Comparison of ENCODE assay signal across 27 cellular contexts in genomic region chr5:179461576-179461975, GRCh38.
DNase-seq lines count a peak whose midpoint lies in the region; ATAC-seq, FAIRE-seq and TF ChIP-seq lines count a peak whose summit lies in the region.
"Had no signal": no experiment of that assay in that cellular context is flagged by ENCODE, and none has a peak within 500 bp of the region (broad histone marks: within the 10 kb centered on the region; RNA-seq: fewer than 3 reads in every experiment).

No MANE protein-coding gene starts in this region.

- TF ChIP-seq POLR2A in H1 (IDR thresholded peaks at IDR 0.05; ENCODE audit: control extremely low read depth in 1 of 2, low read depth in 2 of 2, low read length in 2 of 2) = no peak

- no peak for FAIRE-seq in H1 (lab: Jason Lieb, UNC)
- FAIRE-seq: A204.1, GM12878, GM12892, GM18507 had no signal

- no peak overlapping the region for H2AK5ac ChIP-seq in H1 (ENCODE audit: low read depth, low read length)

- no peak overlapping the region for H3K4ac ChIP-seq in H1 (replicated peaks; ENCODE audit: insufficient read length, low read depth, low read length)

- no peak overlapping the region for H2BK120ac ChIP-seq in H1 (replicated peaks; ENCODE audit: low read depth, low read length)

- DNase-seq in H1 (ENCODE audit: low read depth in 1 of 2, low spot score in 2 of 2) (no peak), posterior vena cava (ENCODE audit: low spot score) (peak; percentile 74), upper lobe of right lung (peak; percentile 58), cerebellar nuclear complex (lab: John Stamatoyannopoulos, UW) (no peak), nephron progenitor cell (no peak)
- no peak for DNase-seq in stimulated activated CD4-positive, alpha-beta T cell treated with anti-CD3 and anti-CD28 coated beads, Interleukin-4, amount 100 ng/mL, for 24 hours
- DNase-seq: 8988T; ACHN; BE2C; C1 segment of cervical spinal cord; CD4-positive, alpha-beta memory T cell; CD4-positive, CD25-positive, alpha-beta regulatory T cell; CD8-positive, alpha-beta memory T cell; COR-L47; DMS 273 treated with DMSO at 0.1 percent for 48 hours; DMS153; DMS53; DMS79; DND-41; EL; GDM1 had no signal

- H3K4me2 ChIP-seq in H1 (ENCODE audit: insufficient read depth in 1 of 2, low read depth in 2 of 2, low read length in 2 of 2) = no peak overlapping the region
- H3K4me2 ChIP-seq: BLaER1 had no signal

- H3K23me2 ChIP-seq in H1 (ENCODE audit: low read depth, low read length) = no peaks in the 10 kb centered on the region

- no peak overlapping the region for H2BK12ac ChIP-seq in H1 (ENCODE audit: low read depth, low read length)

- H3K27me3 ChIP-seq in H1 (replicated peaks in 1 of 4; ENCODE audit: control insufficient read depth in 3 of 4, extremely low read depth in 1 of 4, insufficient read depth in 3 of 4, low read length in 3 of 4) = no peaks in the 10 kb centered on the region
- H3K27me3 ChIP-seq in upper lobe of right lung = no peaks in the 10 kb centered on the region
- H3K27me3 ChIP-seq: BE2C, BLaER1 had no signal

- no peak overlapping the region for H3K9ac ChIP-seq in H1 (replicated peaks in 1 of 4; ENCODE audit: extremely low read depth in 1 of 4, low read depth in 3 of 4, low read length in 3 of 4)
- H3K9ac ChIP-seq: BLaER1 had no signal

- no peak overlapping the region for H4K91ac ChIP-seq in H1 (replicated peaks; ENCODE audit: insufficient read length, low read length)

- H3K9me3 ChIP-seq in H1 (ENCODE audit: insufficient read depth in 2 of 2, low read depth in 1 of 2, low read length in 1 of 2) = peaks cover 0 to 4% of the 10 kb centered on the region in 2 experiments; a peak in 2 of 4 replicates
- no peaks in the 10 kb centered on the region for H3K9me3 ChIP-seq in upper lobe of right lung
- H3K9me3 ChIP-seq: BE2C had no signal

- TF ChIP-seq RAD21 in H1 (IDR thresholded peaks at IDR 0.05 in 1 of 2, conservative IDR thresholded peaks at IDR 0.05 in 1 of 2; ENCODE audit: low read depth in 2 of 2, low read length in 2 of 2) = no peak

- no peak for ATAC-seq in upper lobe of right lung
- ATAC-seq: GM12878 had no signal

- H2BK5ac ChIP-seq in H1 (ENCODE audit: low read depth, low read length) = no peak overlapping the region

- no peak overlapping the region for H3K23ac ChIP-seq in H1 (ENCODE audit: insufficient read length)

- H3K27ac Mint-ChIP-seq in nephron progenitor cell = no peak overlapping the region
- H3K27ac Mint-ChIP-seq: CD14-positive monocyte; CD4-positive, alpha-beta memory T cell; CD4-positive, CD25-positive, alpha-beta regulatory T cell; CD8-positive, alpha-beta memory T cell had no signal

- H4K5ac ChIP-seq in H1 (ENCODE audit: insufficient read length, low read depth, low read length) = no peak overlapping the region

- POLR2A ChIA-PET in H1 (lab: Charles Lee; ENCODE audit: partially characterized antibody) = no interaction called here

- no peaks in the 10 kb centered on the region for H3K79me2 ChIP-seq in H1 (ENCODE audit: control insufficient read depth in 1 of 2, insufficient read depth in 2 of 2, low read length in 2 of 2)

- peak overlapping the region; percentile 2 for H3K56ac ChIP-seq in H1 (replicated peaks; ENCODE audit: insufficient read length, low read depth, low read length)

- H3K4me3 ChIP-seq in H1 (ENCODE audit: extremely low read depth in 1 of 4, insufficient read depth in 2 of 4, low read depth in 3 of 4, low read length in 4 of 4) = no peak overlapping the region
- H3K4me3 ChIP-seq in upper lobe of right lung = no peak overlapping the region
- H3K4me3 ChIP-seq: BLaER1, GM12878 had no signal

- peaks cover 33% of the 10 kb centered on the region for H3K9me3 Mint-ChIP-seq in nephron progenitor cell

- TF ChIP-seq CTCF in H1 (IDR thresholded peaks at IDR 0.05; ENCODE audit: control extremely low read depth in 1 of 3, insufficient read depth in 1 of 3, low read depth in 1 of 3, low read length in 3 of 3) (no peak), upper lobe of right lung (IDR thresholded peaks at IDR 0.05) (no peak), nephron progenitor cell (IDR thresholded peaks at IDR 0.05) (no peak)

- H3K4me1 ChIP-seq in H1 (replicated peaks in 1 of 4; ENCODE audit: control insufficient read depth in 3 of 4, insufficient read depth in 4 of 4, low read length in 3 of 4) = no peaks in the 10 kb centered on the region
- H3K4me1 ChIP-seq in upper lobe of right lung = no peaks in the 10 kb centered on the region
- H3K4me1 ChIP-seq: BE2C, BLaER1 had no signal

- no peak overlapping the region for H3K4me3 Mint-ChIP-seq in nephron progenitor cell
- H3K4me3 Mint-ChIP-seq: CD14-positive monocyte; CD4-positive, alpha-beta memory T cell; CD4-positive, CD25-positive, alpha-beta regulatory T cell; CD8-positive, alpha-beta memory T cell had no signal

- no peak for TF ChIP-seq EP300 in H1 (IDR thresholded peaks at IDR 0.05; ENCODE audit: borderline replicate concordance in 1 of 2, low read depth in 2 of 2, low read length in 2 of 2)

- no peak overlapping the region for H2BK20ac ChIP-seq in H1 (ENCODE audit: low read length)

- H4K8ac ChIP-seq in H1 (ENCODE audit: extremely low read depth, insufficient read depth, low read length) = peak overlapping the region; percentile 25; the same call in 1 of the 2 replicates

- 97% methylated on average over 3 of the region's 3 CpGs; no CpG with 5 or more reads in 1 of the 2 experiments for WGBS in H1 (ENCODE audit: extremely low coverage in 1 of 2, insufficient coverage in 1 of 2, insufficient read length in 1 of 2, insufficient replicate concordance in 2 of 2, low coverage in 1 of 2, low lambda C conversion rate in 2 of 2, missing lambda C conversion rate in 1 of 2), 2 experiments

- H3K36me3 ChIP-seq in H1 (ENCODE audit: control insufficient read depth in 2 of 4, insufficient read depth in 4 of 4, low read length in 3 of 4) = no peaks in the 10 kb centered on the region
- no peaks in the 10 kb centered on the region for H3K36me3 ChIP-seq in upper lobe of right lung
- H3K36me3 ChIP-seq: BE2C, BLaER1 had no signal

- no peaks in the 10 kb centered on the region for H3K79me1 ChIP-seq in H1 (ENCODE audit: low read depth, low read length)

- no peaks in the 10 kb centered on the region for H4K20me1 ChIP-seq in H1 (replicated peaks in 1 of 2; ENCODE audit: control insufficient read depth in 1 of 2, insufficient read depth in 2 of 2, low read length in 2 of 2)
- H4K20me1 ChIP-seq: BLaER1 had no signal

- H3K14ac ChIP-seq in H1 (ENCODE audit: insufficient read length) = no peak overlapping the region

- H3K27ac ChIP-seq in H1 (ENCODE audit: low read depth, low read length) = no peak overlapping the region
- no peak overlapping the region for H3K27ac ChIP-seq in upper lobe of right lung
- H3K27ac ChIP-seq: BLaER1 had no signal

- H3K27me3 Mint-ChIP-seq in nephron progenitor cell (ENCODE audit: low read depth, poor library complexity) = peaks cover 15% of the 10 kb centered on the region
- H3K27me3 Mint-ChIP-seq: CD4-positive, alpha-beta memory T cell had no signal

- intact Hi-C loops in posterior vena cava (cut with DNase I) (no loop called here), upper lobe of right lung (cut with DNase I) (no loop called here)

- H3K4me1 Mint-ChIP-seq in nephron progenitor cell = peaks cover 5% of the 10 kb centered on the region
- H3K4me1 Mint-ChIP-seq: CD14-positive monocyte; CD4-positive, alpha-beta memory T cell; CD4-positive, CD25-positive, alpha-beta regulatory T cell; CD8-positive, alpha-beta memory T cell had no signal

- CTCF ChIA-PET in H1 (lab: Charles Lee; ENCODE audit: partially characterized antibody) = interaction anchor here (0.6 kb wide), 1 partner anchor 40 kb away, joined by 3 read pairs; no protein-coding TSS in a partner anchor

- no peak overlapping the region for H2BK15ac ChIP-seq in H1 (ENCODE audit: low read length)

- peaks cover 5% of the 10 kb centered on the region for H3K36me3 Mint-ChIP-seq in nephron progenitor cell (ENCODE audit: low read depth)
- H3K36me3 Mint-ChIP-seq: CD14-positive monocyte; CD4-positive, alpha-beta memory T cell; CD4-positive, CD25-positive, alpha-beta regulatory T cell; CD8-positive, alpha-beta memory T cell had no signal

- no peak overlapping the region for H2AFZ ChIP-seq in H1 (ENCODE audit: low read length)

- no peak overlapping the region for H3K18ac ChIP-seq in H1 (ENCODE audit: extremely low read depth, low read length)

TF ChIP-seq in H1, 55 proteins besides CTCF, POLR2A, EP300 and RAD21:
- TF ChIP-seq MAFK (IDR thresholded peaks at IDR 0.05; ENCODE audit: low read depth, low read length) (no peak), TAF1 (IDR thresholded peaks at IDR 0.05; ENCODE audit: low read depth, low read length) (no peak), POU5F1 (IDR thresholded peaks at IDR 0.05; ENCODE audit: low read depth, low read length) (no peak), TAF7 (optimal IDR thresholded peaks at IDR 0.05; ENCODE audit: borderline replicate concordance, low read depth, low read length) (no peak), SRF (IDR thresholded peaks at IDR 0.05; ENCODE audit: low read depth, low read length) (no peak), SIX5 (IDR thresholded peaks at IDR 0.05; ENCODE audit: low read depth, low read length) (no peak), RBBP5 (IDR thresholded peaks at IDR 0.05; ENCODE audit: borderline replicate concordance, low read depth, low read length) (no peak), KDM4A (IDR thresholded peaks at IDR 0.05; ENCODE audit: low read depth, low read length, severe bottlenecking) (no peak)
TF ChIP-seq in H1: peak in this region for 0.

Comparison
In these comparisons a context has a peak if more than half of its experiments do, and no peak if none do; other contexts are left out.
1. DNase-seq: peak in posterior vena cava (single experiment) and upper lobe of right lung (single experiment); none in H1 (0 of 2), cerebellar nuclear complex (0 of 2), stimulated activated CD4-positive, alpha-beta T cell treated with anti-CD3 and anti-CD28 coated beads, Interleukin-4, amount 100 ng/mL, for 24 hours (single experiment) and nephron progenitor cell (single experiment).